Comparison of ENCODE assay signal across 8 cellular contexts in the genomic region with DNA sequence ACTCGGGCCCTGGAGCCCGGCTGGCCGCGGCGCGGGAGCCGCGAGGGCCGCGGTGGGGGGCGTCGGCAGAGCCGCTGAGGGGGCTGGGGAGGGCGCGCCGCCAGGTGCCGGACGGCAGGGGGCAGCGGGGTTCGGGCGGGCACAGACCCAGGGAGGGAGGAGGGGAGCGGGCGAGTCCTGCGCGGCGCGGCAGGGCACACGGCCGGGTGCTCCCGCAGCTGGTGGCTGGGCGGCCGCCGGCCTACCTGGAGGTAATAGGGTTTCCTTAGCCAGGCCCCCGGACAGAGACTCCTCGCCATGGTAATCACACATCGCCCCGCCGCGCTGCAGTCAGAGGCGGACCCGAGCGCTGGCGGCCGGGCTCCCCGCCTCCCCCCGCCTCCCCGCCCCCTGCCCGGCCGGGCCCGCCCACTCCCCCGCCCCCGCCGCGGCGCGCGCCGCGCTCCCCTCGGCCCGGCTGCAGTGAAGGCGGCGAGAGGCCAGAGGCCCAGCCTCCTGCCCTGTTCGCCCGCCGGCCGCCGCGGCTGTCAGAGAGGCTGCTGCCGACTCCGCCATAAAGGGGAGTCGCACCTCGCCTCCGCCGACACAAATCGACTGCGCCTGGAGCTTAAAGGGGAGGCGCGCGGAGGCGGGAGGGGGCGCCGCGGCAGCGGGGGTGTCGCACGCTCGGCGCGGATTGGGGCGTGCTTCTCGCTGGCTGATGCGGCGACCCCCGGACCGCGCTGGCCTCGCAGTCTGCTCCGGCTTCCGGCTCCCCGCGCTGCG. TPM values are rescaled to one million over a fixed set of nuclear protein-coding genes. Genes with fewer than 3 reads are reported as not detected.
A peak's percentile ranks its signal among the peaks of the same experiment; 100 is the strongest.
DNase-seq lines count a peak whose midpoint lies in the region; ATAC-seq, FAIRE-seq and TF ChIP-seq lines count a peak whose summit lies in the region.

Gene DIPK1A, minus strand, starts transcription at position 332 of the 765 bp plus-strand sequence. Its CDS starts 33 bp downstream, at position 299.

- peak within 1 kb of the TSS; percentile 87 for H3K27ac Mint-ChIP-seq in glutamatergic neuron (ENCODE audit: unreplicated experiment)

- peaks cover 7% of the 10 kb centered on the region for H3K9me3 Mint-ChIP-seq in glutamatergic neuron (ENCODE audit: unreplicated experiment)

- no peak for FAIRE-seq in pancreas (lab: Jason Lieb, UNC)

- peaks cover 0 to 5% (median 0%) of the 10 kb centered on the region in 3 donors for H3K4me1 ChIP-seq in pancreas
- peaks cover 30% of the 10 kb centered on the region for H3K4me1 ChIP-seq in thymus (ENCODE audit: control insufficient read depth, insufficient read depth, low read length)

- H3K4me3 ChIP-seq in pancreas (peak within 1 kb of the TSS; percentile 62 to 93 (median 86)), thymus (ENCODE audit: low read length) (peak within 1 kb of the TSS; percentile 90)

- intact Hi-C loops in pancreas (cut with DNase I) = loop anchor here in 1 of 3 donors (10.0 kb wide), 1 partner anchor 97 kb away; no protein-coding TSS in a partner anchor

- ATAC-seq in GM21619 (IDR thresholded peaks at IDR 0.05; ENCODE audit: unreplicated experiment) (peak; percentile 37), pancreas (peak; percentile 77 to 87 (median 84))

- peaks cover 8% of the 10 kb centered on the region for H3K4me1 Mint-ChIP-seq in glutamatergic neuron (ENCODE audit: low read depth, unreplicated experiment)

- H3K36me3 ChIP-seq in pancreas (no peaks in the 10 kb centered on the region), thymus (ENCODE audit: control insufficient read depth, insufficient read depth) (no peaks in the 10 kb centered on the region)

- in situ Hi-C loops in KBM-7 (cut with MboI; ENCODE audit: low pct_unique_long_range_greater_than_20kb, low sequenced_read_pairs) = no loop called here

- H3K4me3 Mint-ChIP-seq in glutamatergic neuron (ENCODE audit: unreplicated experiment) = peak within 1 kb of the TSS; percentile 91

- peaks cover 9% of the 10 kb centered on the region for H3K27me3 Mint-ChIP-seq in glutamatergic neuron (ENCODE audit: unreplicated experiment)

- H3K27ac ChIP-seq in pancreas (peak within 1 kb of the TSS; percentile 76 to 96 (median 87)), thymus (ENCODE audit: low read depth) (peak within 1 kb of the TSS; percentile 97)

- no peaks in the 10 kb centered on the region for H3K36me3 Mint-ChIP-seq in glutamatergic neuron (ENCODE audit: unreplicated experiment)

- DNase-seq in DMS79 treated with DMSO at 0.1 percent for 48 hours (lab: John Stamatoyannopoulos, UW) (peak; percentile 53), KBM-7 (peak; percentile 54), SK-N-DZ (ENCODE audit: low spot score) (peak; percentile 75), glutamatergic neuron (peak; percentile 91), pancreas (peak; percentile 71 to 91 (median 81))
- DNase-seq in activated naive CD4-positive, alpha-beta T cell treated with anti-CD3 and anti-CD28 coated beads, Interleukin-2, amount 50 U/mL, for 16 hours = peak; percentile 78

- no peaks in the 10 kb centered on the region for H3K27me3 ChIP-seq in pancreas
- H3K27me3 ChIP-seq in thymus (ENCODE audit: control insufficient read depth, insufficient read depth) = no peaks in the 10 kb centered on the region

- TF ChIP-seq CTCF in glutamatergic neuron (IDR thresholded peaks at IDR 0.05; ENCODE audit: partially characterized antibody, unreplicated experiment) (peak; percentile 35), pancreas (IDR thresholded peaks at IDR 0.05) (no peak)

- 1% methylated on average over 34 to 103 of the region's 103 CpGs for WGBS in pancreas, 2 donors
- under 1% methylated on average over 103 of the region's 103 CpGs for WGBS in thymus

- H3K9me3 ChIP-seq in pancreas (no peaks in the 10 kb centered on the region), thymus (ENCODE audit: control insufficient read depth) (no peaks in the 10 kb centered on the region)

RNA-seq across cellular contexts. Expression of gene DIPK1A, which starts in this region (rescaled TPM):
- 8.2 and 10.8 TPM in 2 replicates for polyA plus RNA-seq in SK-N-DZ (2014; cell fraction: cytosol; rRNA removed)
- 3.0 and 6.4 TPM in 2 replicates for polyA plus RNA-seq in SK-N-DZ (2014; cell fraction: nucleus; rRNA removed)
- 7.2 TPM for total RNA-seq in glutamatergic neuron (ENCODE audit: unreplicated experiment)
- 1 to 10 TPM; 1.1 to 5.4 (median 2.5) TPM for total RNA-seq in pancreas
- 1 to 10 TPM in 1 of 2 donors, under 1 TPM in 1; 0.80 to 1.4 TPM for polyA plus RNA-seq in pancreas
- polyA plus RNA-seq in thymus = 13.1 TPM

Comparison
In these comparisons a context has a peak if more than half of its experiments do, and no peak if none do; other contexts are left out.
1. Peak in every context shown above with its lines: DNase-seq, ATAC-seq, H3K4me3 ChIP-seq and H3K27ac ChIP-seq.